In the genomic region with DNA sequence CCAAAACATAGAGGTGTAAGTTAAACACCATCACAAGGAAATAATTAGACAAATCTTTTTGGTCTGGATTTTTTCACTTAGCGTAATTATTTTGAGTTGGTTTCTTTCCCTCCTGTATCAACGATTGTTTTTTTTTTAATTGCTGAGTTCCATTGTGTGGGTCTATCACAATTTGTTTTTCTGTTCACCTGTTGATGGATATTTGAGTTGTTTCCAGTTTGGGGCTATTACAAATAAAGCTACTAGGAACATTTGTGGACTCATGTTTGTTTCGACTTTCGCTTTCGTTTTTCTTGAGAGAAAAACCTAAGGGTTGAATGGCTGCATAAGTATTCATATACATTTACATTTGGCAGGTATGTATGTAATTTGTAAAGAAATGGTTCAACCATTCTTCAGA, we compare ENCODE assay signal across 16 cellular contexts. TPM values are rescaled to one million over a fixed set of nuclear protein-coding genes. Genes with fewer than 3 reads are reported as not detected.
A peak's percentile ranks its signal among the peaks of the same experiment; 100 is the strongest.
DNase-seq lines count a peak whose midpoint lies in the region; ATAC-seq, FAIRE-seq and TF ChIP-seq lines count a peak whose summit lies in the region.
"Had no signal": no experiment of that assay in that cellular context is flagged by ENCODE, and none has a peak within 500 bp of the region (broad histone marks: within the 10 kb centered on the region; RNA-seq: fewer than 3 reads in every experiment).

No MANE protein-coding gene starts in this region.

- H3K36me3 ChIP-seq in MG63: no peaks in the 10 kb centered on the region
- H3K36me3 ChIP-seq in small intestine (ENCODE audit: control insufficient read depth in 2 of 2, insufficient read depth in 2 of 2, low read length in 2 of 2): no peaks in the 10 kb centered on the region
- H3K36me3 ChIP-seq: gastroesophageal sphincter, thyroid gland had no signal

- peak overlapping the region; percentile 89 for H3K27ac Mint-ChIP-seq in activated CD8-positive, alpha-beta memory T cell treated with anti-CD3 and anti-CD28 coated beads, Interleukin-2, amount 10 ng/mL, durations not matched to agents 7 days and 5 days
- peak overlapping the region; percentile 77 for H3K27ac Mint-ChIP-seq in activated T-helper 1 cell treated with anti-CD3 and anti-CD28 coated beads, Interleukin-12 subunit alpha, Interleukin-12 subunit beta, Interleukin-2, Interleukin-4 antibody, amounts not matched to agents 30 ng/mL and 10 ng/mL and 1 ng/mL, durations not matched to agents 14 hours and 24 hours and 36 hours

- peaks cover 50% of the 10 kb centered on the region for H3K4me1 Mint-ChIP-seq in activated CD8-positive, alpha-beta memory T cell treated with anti-CD3 and anti-CD28 coated beads, Interleukin-2, amount 10 ng/mL, durations not matched to agents 7 days and 5 days
- peaks cover 43% of the 10 kb centered on the region for H3K4me1 Mint-ChIP-seq in activated T-helper 1 cell treated with anti-CD3 and anti-CD28 coated beads, Interleukin-12 subunit alpha, Interleukin-12 subunit beta, Interleukin-2, Interleukin-4 antibody, amounts not matched to agents 30 ng/mL and 10 ng/mL and 1 ng/mL, durations not matched to agents 14 hours and 24 hours and 36 hours (ENCODE audit: low read depth)

- H3K36me3 Mint-ChIP-seq in activated CD8-positive, alpha-beta memory T cell treated with anti-CD3 and anti-CD28 coated beads, Interleukin-2, amount 10 ng/mL, durations not matched to agents 7 days and 5 days: peaks cover 10% of the 10 kb centered on the region
- peaks cover 8% of the 10 kb centered on the region for H3K36me3 Mint-ChIP-seq in activated T-helper 1 cell treated with anti-CD3 and anti-CD28 coated beads, Interleukin-12 subunit alpha, Interleukin-12 subunit beta, Interleukin-2, Interleukin-4 antibody, amounts not matched to agents 30 ng/mL and 10 ng/mL and 1 ng/mL, durations not matched to agents 14 hours and 24 hours and 36 hours (ENCODE audit: low read depth)

- H3K27me3 Mint-ChIP-seq in activated CD8-positive, alpha-beta memory T cell treated with anti-CD3 and anti-CD28 coated beads, Interleukin-2, amount 10 ng/mL, durations not matched to agents 7 days and 5 days: no peaks in the 10 kb centered on the region
- no peaks in the 10 kb centered on the region for H3K27me3 Mint-ChIP-seq in activated T-helper 1 cell treated with anti-CD3 and anti-CD28 coated beads, Interleukin-12 subunit alpha, Interleukin-12 subunit beta, Interleukin-2, Interleukin-4 antibody, amounts not matched to agents 30 ng/mL and 10 ng/mL and 1 ng/mL, durations not matched to agents 14 hours and 24 hours and 36 hours (ENCODE audit: insufficient read depth)

- no peak for TF ChIP-seq CTCF in D721Med (IDR thresholded peaks at IDR 0.05; ENCODE audit: insufficient read depth, missing control alignments)

- intact Hi-C loops in activated T-helper 1 cell treated with anti-CD3 and anti-CD28 coated beads, Interleukin-12 subunit alpha, Interleukin-12 subunit beta, Interleukin-2, Interleukin-4 antibody, amounts not matched to agents 30 ng/mL and 10 ng/mL and 1 ng/mL, durations not matched to agents 14 hours and 24 hours and 36 hours (cut with micrococcal nuclease): loop anchor here (1.0 kb wide), 1 partner anchor 124 kb away; no protein-coding TSS in a partner anchor

- no peaks in the 10 kb centered on the region for H3K9me3 Mint-ChIP-seq in activated CD8-positive, alpha-beta memory T cell treated with anti-CD3 and anti-CD28 coated beads, Interleukin-2, amount 10 ng/mL, durations not matched to agents 7 days and 5 days (ENCODE audit: low read depth)
- peaks cover 3% of the 10 kb centered on the region for H3K9me3 Mint-ChIP-seq in activated T-helper 1 cell treated with anti-CD3 and anti-CD28 coated beads, Interleukin-12 subunit alpha, Interleukin-12 subunit beta, Interleukin-2, Interleukin-4 antibody, amounts not matched to agents 30 ng/mL and 10 ng/mL and 1 ng/mL, durations not matched to agents 14 hours and 24 hours and 36 hours

- FAIRE-seq in small intestine (lab: Jason Lieb, UNC): peak; percentile 5
- no peak for FAIRE-seq in D721Med (lab: Jason Lieb, UNC)

- CTCF ChIA-PET in activated CD8-positive, alpha-beta memory T cell treated with anti-CD3 and anti-CD28 coated beads, Interleukin-2, amount 10 ng/mL, durations not matched to agents 7 days and 5 days (lab: Charles Lee): interaction anchor here (1.0 to 5.3 kb wide), 3 partner anchors 10 to 55 kb away, joined by 4 to 54 read pairs (median 4); a partner anchor contains a TSS

- ATAC-seq in activated CD8-positive, alpha-beta memory T cell treated with anti-CD3 and anti-CD28 coated beads, Interleukin-2, amount 10 ng/mL, durations not matched to agents 7 days and 5 days: peak; percentile 30
- ATAC-seq in HG02623 (IDR thresholded peaks at IDR 0.05; ENCODE audit: unreplicated experiment): no peak
- no peak for ATAC-seq in GM18519 (IDR thresholded peaks at IDR 0.05; ENCODE audit: low FRiP score, unreplicated experiment)
- ATAC-seq: gastroesophageal sphincter had no signal

- no peaks in the 10 kb centered on the region for H3K27me3 ChIP-seq in MG63
- H3K27me3 ChIP-seq in small intestine (ENCODE audit: control insufficient read depth in 2 of 2, insufficient read depth in 2 of 2, low read length in 2 of 2): no peaks in the 10 kb centered on the region
- H3K27me3 ChIP-seq: gastroesophageal sphincter, thyroid gland had no signal

- H3K27ac ChIP-seq in small intestine (ENCODE audit: low read depth in 1 of 2, low read length in 1 of 2): no peak overlapping the region
- H3K27ac ChIP-seq: gastroesophageal sphincter, parathyroid adenoma, thyroid gland, VCaP had no signal

- WGBS in small intestine, 3 donors: 72 to 80% (median 77%) methylated on average over 5 of the region's 5 CpGs

- no peak for DNase-seq in activated CD8-positive, alpha-beta memory T cell treated with anti-CD3 and anti-CD28 coated beads, Interleukin-2, amount 10 ng/mL, durations not matched to agents 7 days and 5 days
- DNase-seq in activated CD8-positive, alpha-beta memory T cell treated with anti-CD3 and anti-CD28 coated beads, Interleukin-2, amount 50 U/mL, for 4 hours: no peak
- DNase-seq in MG63: no peak
- no peak for DNase-seq in activated T-helper 1 cell treated with anti-CD3 and anti-CD28 coated beads, Interleukin-12 subunit alpha, Interleukin-12 subunit beta, Interleukin-2, Interleukin-4 antibody, amounts not matched to agents 30 ng/mL and 10 ng/mL and 1 ng/mL, durations not matched to agents 14 hours and 24 hours and 36 hours (ENCODE audit: low spot score)
- peak; percentile 46 for DNase-seq in small intestine
- no peak for DNase-seq in D721Med (ENCODE audit: insufficient read length, low spot score)
- DNase-seq: midbrain; NCI-H69; SHP77 treated with DMSO at 0.1 percent for 48 hours; stimulated activated CD4-positive, alpha-beta T cell treated with anti-CD3 and anti-CD28 coated beads, Interleukin-12 subunit alpha, Interleukin-12 subunit beta, amount 100 ng/mL, for 4 hours; thyroid gland had no signal

- H3K9me3 ChIP-seq in MG63 (no peaks in the 10 kb centered on the region), small intestine (ENCODE audit: control insufficient read depth, low read depth) (no peaks in the 10 kb centered on the region)
- H3K9me3 ChIP-seq: gastroesophageal sphincter, thyroid gland had no signal

- H3K4me3 ChIP-seq in MG63: peak overlapping the region; percentile 34
- no peak overlapping the region for H3K4me3 ChIP-seq in small intestine (ENCODE audit: low read depth in 1 of 2, low read length in 2 of 2)
- H3K4me3 ChIP-seq: gastroesophageal sphincter, thyroid gland had no signal

- H3K4me3 Mint-ChIP-seq in activated CD8-positive, alpha-beta memory T cell treated with anti-CD3 and anti-CD28 coated beads, Interleukin-2, amount 10 ng/mL, durations not matched to agents 7 days and 5 days: peak overlapping the region; percentile 66
- H3K4me3 Mint-ChIP-seq in activated T-helper 1 cell treated with anti-CD3 and anti-CD28 coated beads, Interleukin-12 subunit alpha, Interleukin-12 subunit beta, Interleukin-2, Interleukin-4 antibody, amounts not matched to agents 30 ng/mL and 10 ng/mL and 1 ng/mL, durations not matched to agents 14 hours and 24 hours and 36 hours: peak overlapping the region; percentile 41

- no peaks in the 10 kb centered on the region for H3K4me1 ChIP-seq in small intestine (ENCODE audit: control insufficient read depth in 2 of 2, insufficient read depth in 1 of 2, low read depth in 1 of 2, low read length in 1 of 2)
- H3K4me1 ChIP-seq: gastroesophageal sphincter, parathyroid adenoma, thyroid gland had no signal

RNA-seq across cellular contexts. Expression of a gene that starts 20.4 kb away (rescaled TPM):
- 10 to 100 TPM; 49.3 to 62.9 TPM for total RNA-seq in activated CD8-positive, alpha-beta memory T cell treated with anti-CD3 and anti-CD28 coated beads, Interleukin-2, amount 10 ng/mL, durations not matched to agents 7 days and 5 days
- total RNA-seq in MG63 (2014; rRNA removed; shearing (Covaris generic); ENCODE audit: low replicate concordance): 17.8 and 34.4 TPM in 2 replicates
- total RNA-seq in activated T-helper 1 cell treated with anti-CD3 and anti-CD28 coated beads, Interleukin-12 subunit alpha, Interleukin-12 subunit beta, Interleukin-2, Interleukin-4 antibody, amounts not matched to agents 30 ng/mL and 10 ng/mL and 1 ng/mL, durations not matched to agents 14 hours and 24 hours and 36 hours: 53.0 and 53.3 TPM in 2 replicates
- polyA plus RNA-seq in small intestine: 1 to 10 TPM; 7.4 to 10.0 (median 7.5) TPM
